6 cellular contexts compared by ENCODE assay signal in genomic region chr17:35529326-35529725, GRCh38. TPM values are rescaled to one million over a fixed set of nuclear protein-coding genes. Genes with fewer than 3 reads are reported as not detected.
"Had no signal": no experiment of that assay in that cellular context is flagged by ENCODE, and none has a peak within 500 bp of the region (broad histone marks: within the 10 kb centered on the region; RNA-seq: fewer than 3 reads in every experiment).

No MANE protein-coding gene starts in this region.

RNA-seq across cellular contexts. Expression of gene SLFN12L, which starts 8.2 kb away (rescaled TPM):
- total RNA-seq: chondrocyte, LHCN-M2, NCI-H460, RPMI7951, SJCRH30 had no signal

RNA-seq across cellular contexts. Expression of gene SLFN14, which starts 31.3 kb away (rescaled TPM):
- total RNA-seq: chondrocyte, LHCN-M2, NCI-H460, RPMI7951, SJCRH30 had no signal
- polyA plus RNA-seq: aorta had no signal
